14 cellular contexts compared by ENCODE assay signal in the genomic region with DNA sequence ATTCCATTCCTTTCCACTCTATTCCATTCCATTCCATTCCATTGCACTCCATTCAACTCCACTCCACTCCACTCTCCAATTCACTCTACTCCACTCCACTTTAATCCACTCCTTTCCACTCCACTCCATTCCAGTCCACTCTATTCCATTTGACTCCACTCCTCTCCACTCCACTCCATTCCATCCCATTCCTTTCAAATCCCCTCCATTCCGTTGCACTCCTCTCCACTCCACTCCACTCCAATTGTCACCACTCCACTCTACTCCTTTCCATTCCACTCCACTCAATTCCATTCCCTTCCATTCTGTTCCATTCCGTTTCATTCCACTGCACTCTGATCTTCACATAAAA.
"Had no signal": no experiment of that assay in that cellular context is flagged by ENCODE, and none has a peak within 500 bp of the region (broad histone marks: within the 10 kb centered on the region; RNA-seq: fewer than 3 reads in every experiment).

No MANE protein-coding gene starts in this region.

- H3K27me3 ChIP-seq: esophagus muscularis mucosa, vagina had no signal

- H3K4me3 ChIP-seq: esophagus muscularis mucosa, SK-N-MC, vagina had no signal

- DNase-seq: activated CD4-positive, alpha-beta T cell treated with anti-CD3 and anti-CD28 coated beads, Interleukin-2, amount 10 ng/mL, durations not matched to agents 24 days and 14 days; activated naive CD4-positive, alpha-beta T cell treated with anti-CD3 and anti-CD28 coated beads, Interleukin-2, amount 10 ng/mL, durations not matched to agents 7 days and 5 days; central memory CD4-positive, alpha-beta T cell; cortex of kidney; head of caudate nucleus; kidney; mammary epithelial cell; stimulated activated CD4-positive, alpha-beta T cell treated with anti-CD3 and anti-CD28 coated beads, Interleukin-2, amount 100 ng/mL, for 48 hours; stimulated activated CD8-positive, alpha-beta memory T cell treated with anti-CD3 and anti-CD28 coated beads, Interleukin-4, amount 100 ng/mL, for 48 hours; stimulated activated naive CD8-positive, alpha-beta T cell treated with anti-CD3 and anti-CD28 coated beads, Interleukin-15, amount 100 ng/mL, for 72 hours had no signal

- H3K27ac ChIP-seq: esophagus muscularis mucosa, SK-N-MC, vagina had no signal

- H3K4me1 ChIP-seq: esophagus muscularis mucosa, vagina had no signal

- FAIRE-seq: kidney had no signal

- H3K36me3 ChIP-seq: esophagus muscularis mucosa, vagina had no signal

- ATAC-seq: stimulated activated naive CD8-positive, alpha-beta T cell treated with anti-CD3 and anti-CD28 coated beads, Interleukin-15, amount 100 ng/mL, for 72 hours; WTC11 had no signal
